ENCODE assay signal across 8 cellular contexts in genomic region chr10:31242902-31243301, GRCh38.
DNase-seq lines count a peak whose midpoint lies in the region; ATAC-seq, FAIRE-seq and TF ChIP-seq lines count a peak whose summit lies in the region.

No MANE protein-coding gene starts in this region.

- no peaks in the 10 kb centered on the region for H3K79me2 ChIP-seq in astrocyte (ENCODE audit: insufficient read depth, low read length)

- peak overlapping the region; percentile 59 for H3K9ac ChIP-seq in astrocyte (ENCODE audit: low read length)

- WGBS in psoas muscle, 3 donors: 56 to 58% (median 57%) methylated on average over 1 of the region's 1 CpG

- TF ChIP-seq CTCF in MCF 10A (IDR thresholded peaks at IDR 0.05; ENCODE audit: unreplicated experiment) (no peak), breast epithelium (IDR thresholded peaks at IDR 0.05) (no peak), astrocyte (IDR thresholded peaks at IDR 0.05; ENCODE audit: insufficient read depth, low read depth, low read length) (no peak), psoas muscle (IDR thresholded peaks at IDR 0.05) (no peak)

- H4K20me1 ChIP-seq in astrocyte (ENCODE audit: insufficient read depth, low read length): no peaks in the 10 kb centered on the region

- intact Hi-C loops in MCF 10A (cut with micrococcal nuclease) (no loop called here), breast epithelium (cut with DNase I; ENCODE audit: low total_unique reads) (no loop called here), psoas muscle (cut with DNase I) (no loop called here)

- H3K4me1 ChIP-seq in breast epithelium (no peaks in the 10 kb centered on the region), SJCRH30 (0 out of 2 replicates have a peak, but pooled peaks cover 2% of the 10 kb centered on the region), astrocyte (ENCODE audit: insufficient read depth, low read length) (peaks cover 15% of the 10 kb centered on the region), psoas muscle (peaks cover 5% of the 10 kb centered on the region)

- CTCF ChIA-PET in MCF 10A (lab: Yijun Ruan, JAX): interaction anchor here (0.6 kb wide), 1 partner anchor 211 kb away, joined by 3 read pairs; the partner anchor contains the start of gene ZNF438

- peak; percentile 83 for FAIRE-seq in astrocyte (lab: Jason Lieb, UNC)

- H3K9me3 ChIP-seq in breast epithelium: peaks cover 0 to 4% of the 10 kb centered on the region in 2 donors
- no peaks in the 10 kb centered on the region; the same call in 1 of the 2 replicates for H3K9me3 ChIP-seq in SJCRH30 (replicated peaks)
- H3K9me3 ChIP-seq in astrocyte (ENCODE audit: insufficient read depth, low read depth, low read length): no peaks in the 10 kb centered on the region
- peaks cover 10% of the 10 kb centered on the region for H3K9me3 ChIP-seq in psoas muscle

- H3K27ac ChIP-seq in breast epithelium (no peak overlapping the region), SJCRH30 (no peak overlapping the region), astrocyte (ENCODE audit: low read depth, low read length) (peak overlapping the region; percentile 79), psoas muscle (no peak overlapping the region)

- H3K27ac Mint-ChIP-seq in MCF 10A (ENCODE audit: low read depth, unreplicated experiment): no peak overlapping the region
- peak overlapping the region; percentile 60 for H3K27ac Mint-ChIP-seq in astrocyte (ENCODE audit: unreplicated experiment)

- peaks cover 6% of the 10 kb centered on the region for H3K36me3 Mint-ChIP-seq in MCF 10A (ENCODE audit: insufficient read depth, unreplicated experiment)
- no peaks in the 10 kb centered on the region for H3K36me3 Mint-ChIP-seq in astrocyte (ENCODE audit: low read depth, unreplicated experiment)

- H3K4me3 Mint-ChIP-seq in MCF 10A (ENCODE audit: unreplicated experiment): no peak overlapping the region
- H3K4me3 Mint-ChIP-seq in astrocyte (ENCODE audit: unreplicated experiment): no peak overlapping the region

- TF ChIP-seq POLR2A in breast epithelium (IDR thresholded peaks at IDR 0.05): no peak

- ATAC-seq in psoas muscle: peak in 3 of 4 donors; percentile 65 to 78 (median 68)
- no peak for ATAC-seq in GM18861 (IDR thresholded peaks at IDR 0.05; ENCODE audit: unreplicated experiment)
- no peak for ATAC-seq in GM21390 (IDR thresholded peaks at IDR 0.05; ENCODE audit: unreplicated experiment)
- ATAC-seq in GM19324 (IDR thresholded peaks at IDR 0.05; ENCODE audit: low FRiP score, unreplicated experiment): no peak

- BruUV-seq in MCF 10A (replicated peaks; lab: Mats Ljungman, UMichigan): no TSS peak

- H3K9me3 Mint-ChIP-seq in MCF 10A (ENCODE audit: unreplicated experiment): peaks cover 11% of the 10 kb centered on the region
- no peaks in the 10 kb centered on the region for H3K9me3 Mint-ChIP-seq in astrocyte (ENCODE audit: unreplicated experiment)

- H3K36me3 ChIP-seq in breast epithelium (no peaks in the 10 kb centered on the region), SJCRH30 (no peaks in the 10 kb centered on the region), astrocyte (ENCODE audit: insufficient read depth, low read length) (no peaks in the 10 kb centered on the region), psoas muscle (ENCODE audit: insufficient read depth in 1 of 2, low read depth in 1 of 2) (no peaks in the 10 kb centered on the region)

- no peak overlapping the region for H3K4me3 ChIP-seq in breast epithelium
- no peak overlapping the region for H3K4me3 ChIP-seq in SJCRH30
- no peak overlapping the region for H3K4me3 ChIP-seq in astrocyte (ENCODE audit: insufficient read depth, low read depth, low read length)
- no peak overlapping the region for H3K4me3 ChIP-seq in psoas muscle

- peak overlapping the region; percentile 61 for H3K4me2 ChIP-seq in astrocyte (ENCODE audit: low read length)

- POLR2A ChIA-PET in MCF 10A (lab: Yijun Ruan, JAX): no interaction called here

- DNase-seq in MCF 10A (ENCODE audit: unreplicated experiment) (peak; percentile 78), breast epithelium (ENCODE audit: low spot score in 2 of 2) (no peak), SJCRH30 (peak; percentile 38 to 41), astrocyte (ENCODE audit: low read depth) (peak; percentile 97), psoas muscle (peak in 1 of 2 donors; percentile 27)

- H3K4me1 Mint-ChIP-seq in MCF 10A (ENCODE audit: insufficient read depth, unreplicated experiment) (peaks cover 13% of the 10 kb centered on the region), astrocyte (ENCODE audit: low read depth, unreplicated experiment) (peaks cover 24% of the 10 kb centered on the region)

- H3K27me3 Mint-ChIP-seq in MCF 10A (ENCODE audit: insufficient read depth, unreplicated experiment) (no peaks in the 10 kb centered on the region), astrocyte (ENCODE audit: low read depth, unreplicated experiment) (no peaks in the 10 kb centered on the region)

- no peaks in the 10 kb centered on the region for H3K27me3 ChIP-seq in breast epithelium
- no peaks in the 10 kb centered on the region for H3K27me3 ChIP-seq in SJCRH30
- H3K27me3 ChIP-seq in astrocyte (ENCODE audit: insufficient read depth, low read length): no peaks in the 10 kb centered on the region
- no peaks in the 10 kb centered on the region for H3K27me3 ChIP-seq in psoas muscle (ENCODE audit: insufficient read depth in 3 of 3, low read length in 2 of 3)

- H2AFZ ChIP-seq in astrocyte (ENCODE audit: low read depth, low read length): peak overlapping the region; percentile 2

Comparison
In these comparisons a context has a peak if more than half of its experiments do, and no peak if none do; other contexts are left out.
1. DNase-seq: peak in MCF 10A (single experiment), SJCRH30 (2 of 2) and astrocyte (single experiment); none in breast epithelium (0 of 2).
2. ATAC-seq: peak in psoas muscle (3 of 4); none in GM18861 (single experiment), GM21390 (single experiment) and GM19324 (single experiment).